ENCODE assay signal across 2 cellular contexts in the genomic region with DNA sequence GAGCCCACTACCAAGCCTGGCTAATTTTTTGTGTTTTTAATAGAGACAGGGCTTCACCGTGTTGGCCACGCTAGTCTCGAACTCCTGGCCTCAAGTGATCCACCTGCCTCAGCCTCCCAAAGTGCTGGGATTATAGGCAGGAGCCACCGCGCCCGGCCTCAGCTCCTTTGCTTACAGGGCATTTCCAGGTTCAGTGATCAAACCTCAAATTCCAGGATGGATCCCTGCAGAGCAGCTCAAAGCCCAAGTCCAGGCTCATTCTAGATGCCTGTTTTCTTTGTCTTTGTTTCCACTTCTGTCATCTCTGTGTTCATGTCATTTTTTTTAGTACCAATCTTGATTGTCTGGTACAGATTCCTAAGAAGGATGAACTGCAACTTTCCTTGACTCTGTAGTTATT.
TF ChIP-seq lines count a peak whose summit lies in the region.

No MANE protein-coding gene starts in this region.

TF ChIP-seq in GM23338, 12 proteins besides CTCF, POLR2A, EP300 and RAD21 (continues in another document):
- TF ChIP-seq, protein P1, sequence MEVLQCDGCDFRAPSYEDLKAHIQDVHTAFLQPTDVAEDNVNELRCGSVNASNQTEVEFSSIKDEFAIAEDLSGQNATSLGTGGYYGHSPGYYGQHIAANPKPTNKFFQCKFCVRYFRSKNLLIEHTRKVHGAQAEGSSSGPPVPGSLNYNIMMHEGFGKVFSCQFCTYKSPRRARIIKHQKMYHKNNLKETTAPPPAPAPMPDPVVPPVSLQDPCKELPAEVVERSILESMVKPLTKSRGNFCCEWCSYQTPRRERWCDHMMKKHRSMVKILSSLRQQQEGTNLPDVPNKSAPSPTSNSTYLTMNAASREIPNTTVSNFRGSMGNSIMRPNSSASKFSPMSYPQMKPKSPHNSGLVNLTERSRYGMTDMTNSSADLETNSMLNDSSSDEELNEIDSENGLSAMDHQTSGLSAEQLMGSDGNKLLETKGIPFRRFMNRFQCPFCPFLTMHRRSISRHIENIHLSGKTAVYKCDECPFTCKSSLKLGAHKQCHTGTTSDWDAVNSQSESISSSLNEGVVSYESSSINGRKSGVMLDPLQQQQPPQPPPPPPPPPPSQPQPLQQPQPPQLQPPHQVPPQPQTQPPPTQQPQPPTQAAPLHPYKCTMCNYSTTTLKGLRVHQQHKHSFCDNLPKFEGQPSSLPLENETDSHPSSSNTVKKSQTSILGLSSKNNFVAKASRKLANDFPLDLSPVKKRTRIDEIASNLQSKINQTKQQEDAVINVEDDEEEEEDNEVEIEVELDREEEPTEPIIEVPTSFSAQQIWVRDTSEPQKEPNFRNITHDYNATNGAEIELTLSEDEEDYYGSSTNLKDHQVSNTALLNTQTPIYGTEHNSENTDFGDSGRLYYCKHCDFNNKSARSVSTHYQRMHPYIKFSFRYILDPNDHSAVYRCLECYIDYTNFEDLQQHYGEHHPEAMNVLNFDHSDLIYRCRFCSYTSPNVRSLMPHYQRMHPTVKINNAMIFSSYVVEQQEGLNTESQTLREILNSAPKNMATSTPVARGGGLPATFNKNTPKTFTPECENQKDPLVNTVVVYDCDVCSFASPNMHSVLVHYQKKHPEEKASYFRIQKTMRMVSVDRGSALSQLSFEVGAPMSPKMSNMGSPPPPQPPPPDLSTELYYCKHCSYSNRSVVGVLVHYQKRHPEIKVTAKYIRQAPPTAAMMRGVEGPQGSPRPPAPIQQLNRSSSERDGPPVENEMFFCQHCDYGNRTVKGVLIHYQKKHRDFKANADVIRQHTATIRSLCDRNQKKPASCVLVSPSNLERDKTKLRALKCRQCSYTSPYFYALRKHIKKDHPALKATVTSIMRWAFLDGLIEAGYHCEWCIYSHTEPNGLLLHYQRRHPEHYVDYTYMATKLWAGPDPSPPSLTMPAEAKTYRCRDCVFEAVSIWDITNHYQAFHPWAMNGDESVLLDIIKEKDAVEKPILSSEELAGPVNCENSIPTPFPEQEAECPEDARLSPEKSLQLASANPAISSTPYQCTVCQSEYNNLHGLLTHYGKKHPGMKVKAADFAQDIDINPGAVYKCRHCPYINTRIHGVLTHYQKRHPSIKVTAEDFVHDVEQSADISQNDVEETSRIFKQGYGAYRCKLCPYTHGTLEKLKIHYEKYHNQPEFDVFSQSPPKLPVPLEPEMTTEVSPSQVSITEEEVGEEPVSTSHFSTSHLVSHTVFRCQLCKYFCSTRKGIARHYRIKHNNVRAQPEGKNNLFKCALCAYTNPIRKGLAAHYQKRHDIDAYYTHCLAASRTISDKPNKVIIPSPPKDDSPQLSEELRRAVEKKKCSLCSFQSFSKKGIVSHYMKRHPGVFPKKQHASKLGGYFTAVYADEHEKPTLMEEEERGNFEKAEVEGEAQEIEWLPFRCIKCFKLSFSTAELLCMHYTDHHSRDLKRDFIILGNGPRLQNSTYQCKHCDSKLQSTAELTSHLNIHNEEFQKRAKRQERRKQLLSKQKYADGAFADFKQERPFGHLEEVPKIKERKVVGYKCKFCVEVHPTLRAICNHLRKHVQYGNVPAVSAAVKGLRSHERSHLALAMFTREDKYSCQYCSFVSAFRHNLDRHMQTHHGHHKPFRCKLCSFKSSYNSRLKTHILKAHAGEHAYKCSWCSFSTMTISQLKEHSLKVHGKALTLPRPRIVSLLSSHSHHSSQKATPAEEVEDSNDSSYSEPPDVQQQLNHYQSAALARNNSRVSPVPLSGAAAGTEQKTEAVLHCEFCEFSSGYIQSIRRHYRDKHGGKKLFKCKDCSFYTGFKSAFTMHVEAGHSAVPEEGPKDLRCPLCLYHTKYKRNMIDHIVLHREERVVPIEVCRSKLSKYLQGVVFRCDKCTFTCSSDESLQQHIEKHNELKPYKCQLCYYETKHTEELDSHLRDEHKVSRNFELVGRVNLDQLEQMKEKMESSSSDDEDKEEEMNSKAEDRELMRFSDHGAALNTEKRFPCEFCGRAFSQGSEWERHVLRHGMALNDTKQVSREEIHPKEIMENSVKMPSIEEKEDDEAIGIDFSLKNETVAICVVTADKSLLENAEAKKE (CRISPR knock-in tag; IDR thresholded peaks at IDR 0.05), result no peak
- no peak for TF ChIP-seq JUNB (IDR thresholded peaks at IDR 0.05; ENCODE audit: unreplicated experiment)
- no peak for TF ChIP-seq STAT1 (IDR thresholded peaks at IDR 0.05; ENCODE audit: unreplicated experiment)
- TF ChIP-seq POLR2AphosphoS5 (IDR thresholded peaks at IDR 0.05; ENCODE audit: low read depth), result no peak
- TF ChIP-seq CREB1 (CRISPR knock-in tag; IDR thresholded peaks at IDR 0.05; ENCODE audit: low read depth), result no peak
- no peak for TF ChIP-seq EZH2 (IDR thresholded peaks at IDR 0.05; ENCODE audit: low read depth, unreplicated experiment)
- TF ChIP-seq EZH2phosphoT487 (IDR thresholded peaks at IDR 0.05; ENCODE audit: unreplicated experiment), result no peak
- TF ChIP-seq, protein P2, sequence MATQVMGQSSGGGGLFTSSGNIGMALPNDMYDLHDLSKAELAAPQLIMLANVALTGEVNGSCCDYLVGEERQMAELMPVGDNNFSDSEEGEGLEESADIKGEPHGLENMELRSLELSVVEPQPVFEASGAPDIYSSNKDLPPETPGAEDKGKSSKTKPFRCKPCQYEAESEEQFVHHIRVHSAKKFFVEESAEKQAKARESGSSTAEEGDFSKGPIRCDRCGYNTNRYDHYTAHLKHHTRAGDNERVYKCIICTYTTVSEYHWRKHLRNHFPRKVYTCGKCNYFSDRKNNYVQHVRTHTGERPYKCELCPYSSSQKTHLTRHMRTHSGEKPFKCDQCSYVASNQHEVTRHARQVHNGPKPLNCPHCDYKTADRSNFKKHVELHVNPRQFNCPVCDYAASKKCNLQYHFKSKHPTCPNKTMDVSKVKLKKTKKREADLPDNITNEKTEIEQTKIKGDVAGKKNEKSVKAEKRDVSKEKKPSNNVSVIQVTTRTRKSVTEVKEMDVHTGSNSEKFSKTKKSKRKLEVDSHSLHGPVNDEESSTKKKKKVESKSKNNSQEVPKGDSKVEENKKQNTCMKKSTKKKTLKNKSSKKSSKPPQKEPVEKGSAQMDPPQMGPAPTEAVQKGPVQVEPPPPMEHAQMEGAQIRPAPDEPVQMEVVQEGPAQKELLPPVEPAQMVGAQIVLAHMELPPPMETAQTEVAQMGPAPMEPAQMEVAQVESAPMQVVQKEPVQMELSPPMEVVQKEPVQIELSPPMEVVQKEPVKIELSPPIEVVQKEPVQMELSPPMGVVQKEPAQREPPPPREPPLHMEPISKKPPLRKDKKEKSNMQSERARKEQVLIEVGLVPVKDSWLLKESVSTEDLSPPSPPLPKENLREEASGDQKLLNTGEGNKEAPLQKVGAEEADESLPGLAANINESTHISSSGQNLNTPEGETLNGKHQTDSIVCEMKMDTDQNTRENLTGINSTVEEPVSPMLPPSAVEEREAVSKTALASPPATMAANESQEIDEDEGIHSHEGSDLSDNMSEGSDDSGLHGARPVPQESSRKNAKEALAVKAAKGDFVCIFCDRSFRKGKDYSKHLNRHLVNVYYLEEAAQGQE (IDR thresholded peaks at IDR 0.05; ENCODE audit: unreplicated experiment), result no peak
- TF ChIP-seq NANOG (IDR thresholded peaks at IDR 0.05; ENCODE audit: borderline replicate concordance), result no peak
- TF ChIP-seq ZNF114 (CRISPR knock-in tag; IDR thresholded peaks at IDR 0.05), result no peak
- no peak for TF ChIP-seq ZNF331 (CRISPR knock-in tag; IDR thresholded peaks at IDR 0.05; ENCODE audit: low read depth)

TF ChIP-seq in H1, 55 proteins besides CTCF, POLR2A, EP300 and RAD21:
- TF ChIP-seq HDAC2 (IDR thresholded peaks at IDR 0.05; ENCODE audit: borderline replicate concordance in 1 of 2, low read depth in 2 of 2, low read length in 2 of 2), result no peak
- TF ChIP-seq NANOG (IDR thresholded peaks at IDR 0.05; ENCODE audit: insufficient read depth, low read depth, low read length, poor library complexity, severe bottlenecking), result peak; percentile 43
- TF ChIP-seq TAF7 (optimal IDR thresholded peaks at IDR 0.05; ENCODE audit: borderline replicate concordance, low read depth, low read length), result no peak
- no peak for TF ChIP-seq SIN3A (conservative IDR thresholded peaks at IDR 0.05 in 1 of 2, IDR thresholded peaks at IDR 0.05 in 1 of 2; ENCODE audit: low read depth in 1 of 2, low read length in 2 of 2)
- no peak for TF ChIP-seq POU5F1 (IDR thresholded peaks at IDR 0.05; ENCODE audit: low read depth, low read length)
- TF ChIP-seq CHD1 (IDR thresholded peaks at IDR 0.05; ENCODE audit: low read depth, low read length), result no peak
- no peak for TF ChIP-seq RBBP5 (IDR thresholded peaks at IDR 0.05; ENCODE audit: borderline replicate concordance, low read depth, low read length)
- TF ChIP-seq TEAD4 (IDR thresholded peaks at IDR 0.05; ENCODE audit: low read depth, low read length), result peak; percentile 93
- TF ChIP-seq, protein P3, sequence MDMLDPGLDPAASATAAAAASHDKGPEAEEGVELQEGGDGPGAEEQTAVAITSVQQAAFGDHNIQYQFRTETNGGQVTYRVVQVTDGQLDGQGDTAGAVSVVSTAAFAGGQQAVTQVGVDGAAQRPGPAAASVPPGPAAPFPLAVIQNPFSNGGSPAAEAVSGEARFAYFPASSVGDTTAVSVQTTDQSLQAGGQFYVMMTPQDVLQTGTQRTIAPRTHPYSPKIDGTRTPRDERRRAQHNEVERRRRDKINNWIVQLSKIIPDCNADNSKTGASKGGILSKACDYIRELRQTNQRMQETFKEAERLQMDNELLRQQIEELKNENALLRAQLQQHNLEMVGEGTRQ (IDR thresholded peaks at IDR 0.05; ENCODE audit: low read length), result no peak
- no peak for TF ChIP-seq CEBPB (IDR thresholded peaks at IDR 0.05; ENCODE audit: low read depth, low read length)
- no peak for TF ChIP-seq KDM4A (IDR thresholded peaks at IDR 0.05; ENCODE audit: low read depth, low read length, severe bottlenecking)
